ENCODE assay signal across 1 cellular context in genomic region chr2:179636100-179636980, GRCh38.
TF ChIP-seq lines count a peak whose summit lies in the region.

No MANE protein-coding gene starts in this region.

TF ChIP-seq in HepG2, 621 proteins besides CTCF, POLR2A, EP300 and RAD21 (continued from another document):
- 0 out of 2 replicates have a peak, but pooled peaks have one; percentile 6 for TF ChIP-seq PATZ1 (CRISPR knock-in tag; IDR thresholded peaks at IDR 0.05)
- TF ChIP-seq JUNB (CRISPR knock-in tag; IDR thresholded peaks at IDR 0.05; ENCODE audit: borderline replicate concordance), result no peak
- TF ChIP-seq HNF4A (CRISPR knock-in tag; IDR thresholded peaks at IDR 0.05), result no peak
- TF ChIP-seq ARID5B (CRISPR knock-in tag; IDR thresholded peaks at IDR 0.05), result peak; percentile 54
- no peak for TF ChIP-seq CSRNP1 (CRISPR knock-in tag; IDR thresholded peaks at IDR 0.05)
